Comparison of ENCODE assay signal across 8 cellular contexts in the genomic region with DNA sequence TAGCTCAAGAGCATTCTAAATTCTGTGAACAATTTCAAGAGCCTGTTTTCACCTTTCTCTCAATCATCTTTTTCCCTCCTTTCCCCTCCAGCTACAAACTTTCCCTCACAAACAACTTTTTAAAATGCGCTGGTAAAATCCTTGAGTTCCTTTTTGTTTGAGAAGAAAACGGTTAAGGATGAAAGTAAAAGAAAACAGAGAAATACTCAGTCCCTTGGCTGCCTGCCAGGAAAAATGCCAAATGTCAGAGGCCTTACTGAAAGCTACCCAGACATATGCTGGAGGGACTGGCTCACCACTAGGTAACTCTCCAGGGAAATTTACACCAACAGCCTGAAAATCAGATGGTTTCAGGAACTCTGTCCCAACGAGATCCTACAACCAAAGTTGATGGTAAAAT. TPM values are rescaled to one million over a fixed set of nuclear protein-coding genes. Genes with fewer than 3 reads are reported as not detected.
A peak's percentile ranks its signal among the peaks of the same experiment; 100 is the strongest.
DNase-seq lines count a peak whose midpoint lies in the region; ATAC-seq and TF ChIP-seq lines count a peak whose summit lies in the region.

No MANE protein-coding gene starts in this region.

- H3K9me3 ChIP-seq in mammary epithelial cell (replicated peaks; ENCODE audit: insufficient read depth, low read length): no peaks in the 10 kb centered on the region
- no peaks in the 10 kb centered on the region for H3K9me3 ChIP-seq in psoas muscle

- in situ Hi-C loops in mammary epithelial cell (cut with MboI; ENCODE audit: low sequenced_read_pairs in 2 of 2): no loop called here

- intact Hi-C loops in mammary epithelial cell (cut with micrococcal nuclease) (no loop called here), psoas muscle (cut with DNase I) (no loop called here)

- ATAC-seq in psoas muscle (peak in 1 of 4 donors; percentile 58), HG03159 (IDR thresholded peaks at IDR 0.05; ENCODE audit: unreplicated experiment) (no peak)

- H3K9ac ChIP-seq in mammary epithelial cell (ENCODE audit: insufficient read depth, low read length): no peak overlapping the region

- peak; percentile 39 for DNase-seq in NCI-H748 (lab: John Stamatoyannopoulos, UW; ENCODE audit: unreplicated experiment)
- no peak for DNase-seq in NCI-H748 treated with DMSO at 0.1 percent for 48 hours (lab: John Stamatoyannopoulos, UW)
- DNase-seq in NCI-H82 (lab: John Stamatoyannopoulos, UW): peak; percentile 35
- DNase-seq in mammary epithelial cell: no peak
- peak in 1 of 2 donors; percentile 33 for DNase-seq in psoas muscle
- DNase-seq in epidermal melanocyte (ENCODE audit: insufficient read length, low spot score): no peak
- no peak for DNase-seq in NCI-H510A (lab: John Stamatoyannopoulos, UW)

- H4K20me1 ChIP-seq in mammary epithelial cell (ENCODE audit: insufficient read depth, low read length): no peaks in the 10 kb centered on the region

- H3K4me1 ChIP-seq in mammary epithelial cell (ENCODE audit: insufficient read depth, low read length) (no peaks in the 10 kb centered on the region), psoas muscle (peaks cover 24% of the 10 kb centered on the region)

- H3K4me2 ChIP-seq in mammary epithelial cell (ENCODE audit: insufficient read depth, low read depth, low read length): no peak overlapping the region

- 22% methylated on average over 3 of the region's 3 CpGs for WGBS in mammary epithelial cell (ENCODE audit: low coverage, missing lambda C conversion rate)
- WGBS in psoas muscle, 3 donors: 34 to 40% (median 39%) methylated on average over 3 of the region's 3 CpGs

- CTCF ChIA-PET in mammary epithelial cell (lab: Charles Lee; ENCODE audit: low non-redundant PET): no interaction called here

- no peaks in the 10 kb centered on the region for H3K79me2 ChIP-seq in mammary epithelial cell (ENCODE audit: insufficient read depth, low read length)

- dilution Hi-C loops in mammary epithelial cell (cut with HindIII; ENCODE audit: low sequenced_read_pairs): no loop called here

- no peak for TF ChIP-seq CTCF in mammary epithelial cell (conservative IDR thresholded peaks at IDR 0.05 in 1 of 2, IDR thresholded peaks at IDR 0.05 in 1 of 2; ENCODE audit: extremely low read depth in 1 of 2, insufficient read depth in 1 of 2, low read depth in 1 of 2, low read length in 2 of 2)
- TF ChIP-seq CTCF in psoas muscle (IDR thresholded peaks at IDR 0.05): no peak

- BruUV-seq in mammary epithelial cell (replicated peaks; lab: Mats Ljungman, UMichigan): no TSS peak

- H3K27me3 ChIP-seq in mammary epithelial cell (ENCODE audit: insufficient read depth, low read length) (no peaks in the 10 kb centered on the region), psoas muscle (ENCODE audit: insufficient read depth in 3 of 3, low read length in 2 of 3) (no peaks in the 10 kb centered on the region)

- H3K36me3 ChIP-seq in mammary epithelial cell (ENCODE audit: insufficient read depth, low read length): no peaks in the 10 kb centered on the region
- H3K36me3 ChIP-seq in psoas muscle (ENCODE audit: insufficient read depth in 1 of 2, low read depth in 1 of 2): no peaks in the 10 kb centered on the region

- H3K4me3 ChIP-seq in mammary epithelial cell (replicated peaks in 1 of 3; ENCODE audit: insufficient read depth in 1 of 3, low read depth in 2 of 3, low read length in 3 of 3): no peak overlapping the region
- no peak overlapping the region for H3K4me3 ChIP-seq in psoas muscle

- peak overlapping the region; percentile 11 for H2AFZ ChIP-seq in mammary epithelial cell (ENCODE audit: low read depth, low read length)

- H3K27ac ChIP-seq in mammary epithelial cell (ENCODE audit: insufficient read depth, low read depth, low read length) (no peak overlapping the region), psoas muscle (peak overlapping the region; percentile 15)

RNA-seq across cellular contexts. Expression of a gene that starts 11.0 kb away (rescaled TPM):
- total RNA-seq in mammary epithelial cell (100 to 1,000 TPM; 166 to 276 TPM), psoas muscle (100 to 1,000 TPM; 197 to 289 (median 216) TPM)
- polyA plus RNA-seq in mammary epithelial cell (229 TPM), psoas muscle (100 to 1,000 TPM; 189 to 299 (median 277) TPM)
- polyA minus RNA-seq in mammary epithelial cell: 119 TPM

Comparison
In these comparisons a context has a peak if more than half of its experiments do, and no peak if none do; other contexts are left out.
1. DNase-seq: peak in NCI-H748 (single experiment) and NCI-H82 (single experiment); none in NCI-H748 treated with DMSO at 0.1 percent for 48 hours (single experiment), mammary epithelial cell (single experiment), epidermal melanocyte (single experiment) and NCI-H510A (single experiment).